In the genomic region with DNA sequence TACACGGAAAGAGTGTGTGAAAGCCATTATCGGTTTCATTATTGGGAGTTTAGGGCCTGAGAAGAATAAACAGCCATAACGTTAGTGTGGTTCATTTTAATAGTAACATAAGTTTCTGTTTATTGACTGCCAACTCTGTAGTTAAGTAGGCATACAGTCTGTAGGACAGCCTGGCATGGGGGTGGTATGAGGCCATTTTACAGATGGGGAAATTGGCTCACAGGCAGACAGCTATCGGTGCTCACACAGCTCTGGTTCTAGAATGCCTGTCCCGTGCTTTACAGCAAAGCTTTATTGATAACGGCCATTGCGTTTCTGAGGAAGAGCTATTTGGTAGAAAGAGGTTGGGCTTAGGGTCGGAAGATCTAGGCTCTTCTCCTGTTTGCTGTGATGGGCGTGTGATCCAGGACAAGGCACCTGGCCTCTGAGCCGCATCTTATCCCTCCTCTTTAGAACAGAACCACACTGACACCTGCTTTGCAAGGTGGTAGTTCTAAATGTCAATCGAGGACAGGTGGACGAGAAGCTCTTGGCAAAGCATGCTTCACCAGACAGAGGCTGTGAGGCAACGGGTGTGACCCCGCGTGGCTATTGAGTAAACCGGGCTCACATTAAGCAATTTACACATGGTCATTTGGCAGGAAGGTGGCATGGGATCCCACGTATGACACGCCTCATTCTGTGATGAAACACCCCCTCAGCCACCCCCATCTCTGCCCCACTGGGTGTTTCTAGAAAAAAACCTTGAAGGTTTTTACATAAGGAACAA, we compare ENCODE assay signal across 12 cellular contexts. TPM values are rescaled to one million over a fixed set of nuclear protein-coding genes. Genes with fewer than 3 reads are reported as not detected.
A peak's percentile ranks its signal among the peaks of the same experiment; 100 is the strongest.
DNase-seq lines count a peak whose midpoint lies in the region; ATAC-seq, FAIRE-seq and TF ChIP-seq lines count a peak whose summit lies in the region.
"Had no signal": no experiment of that assay in that cellular context is flagged by ENCODE, and none has a peak within 500 bp of the region (broad histone marks: within the 10 kb centered on the region; RNA-seq: fewer than 3 reads in every experiment).

No MANE protein-coding gene starts in this region.

- H3K27ac ChIP-seq in ACC112 (ENCODE audit: low read depth, low read length), result peak overlapping the region; percentile 47
- H3K27ac ChIP-seq in esophagus squamous epithelium, result peak overlapping the region; percentile 77 to 91 (median 87)
- H3K27ac ChIP-seq in naive thymus-derived CD4-positive, alpha-beta T cell (ENCODE audit: low read depth, low read length), result no peak overlapping the region

- peak; percentile 41 for DNase-seq in NCI-H2029 treated with DMSO at 0.1 percent for 48 hours (lab: John Stamatoyannopoulos, UW)
- DNase-seq in esophagus squamous epithelium (lab: John Stamatoyannopoulos, UW), result no peak
- no peak for DNase-seq in naive thymus-derived CD4-positive, alpha-beta T cell
- no peak for DNase-seq in activated CD4-positive, alpha-beta memory T cell treated with anti-CD3 and anti-CD28 coated beads for 36 hours
- no peak for DNase-seq in COLO829 (ENCODE audit: low spot score)
- no peak for DNase-seq in GM13976 (ENCODE audit: low spot score)
- no peak for DNase-seq in D721Med (ENCODE audit: insufficient read length, low spot score)
- DNase-seq: amygdala, NCI-H82, T-helper 2 cell had no signal

- FAIRE-seq in D721Med (lab: Jason Lieb, UNC), result no peak

- POLR2A ChIA-PET in naive thymus-derived CD4-positive, alpha-beta T cell (lab: Charles Lee), result no interaction called here
- POLR2A ChIA-PET in activated CD4-positive, alpha-beta memory T cell treated with anti-CD3 and anti-CD28 coated beads for 36 hours (lab: Charles Lee), result no interaction called here

- no peak for TF ChIP-seq POLR2A in esophagus squamous epithelium (IDR thresholded peaks at IDR 0.05)

- H3K36me3 ChIP-seq in ACC112 (ENCODE audit: insufficient read depth, low read length) (peaks cover 63% of the 10 kb centered on the region), esophagus squamous epithelium (peaks cover 43 to 97% (median 61%) of the 10 kb centered on the region in 3 donors)
- peaks cover 9 to 82% (median 43%) of the 10 kb centered on the region in 3 experiments for H3K36me3 ChIP-seq in naive thymus-derived CD4-positive, alpha-beta T cell (ENCODE audit: control insufficient read depth in 2 of 3, insufficient read depth in 3 of 3, low read length in 3 of 3)

- CTCF ChIA-PET in naive thymus-derived CD4-positive, alpha-beta T cell (lab: Charles Lee), result interaction anchor here (0.6 kb wide), 1 partner anchor 15 kb away, joined by 3 read pairs; no protein-coding TSS in a partner anchor
- CTCF ChIA-PET in activated CD4-positive, alpha-beta memory T cell treated with anti-CD3 and anti-CD28 coated beads for 36 hours (lab: Charles Lee), result interaction anchor here (1.0 kb wide), 1 partner anchor 17 kb away, joined by 3 read pairs; no protein-coding TSS in a partner anchor

- no peaks in the 10 kb centered on the region for H3K9me3 ChIP-seq in esophagus squamous epithelium
- H3K9me3 ChIP-seq in naive thymus-derived CD4-positive, alpha-beta T cell (ENCODE audit: control insufficient read depth in 2 of 3, low read length in 3 of 3), result no peaks in the 10 kb centered on the region
- H3K9me3 ChIP-seq: HAP-1 had no signal

- TF ChIP-seq CTCF in esophagus squamous epithelium (IDR thresholded peaks at IDR 0.05) (no peak), GM13976 (IDR thresholded peaks at IDR 0.05; ENCODE audit: borderline replicate concordance, control extremely low read depth, extremely low read depth, insufficient read depth, missing control alignments) (no peak), D721Med (IDR thresholded peaks at IDR 0.05; ENCODE audit: insufficient read depth, missing control alignments) (no peak)

- H3K79me2 ChIP-seq in ACC112 (ENCODE audit: control insufficient read depth, insufficient read depth, low read length, unreplicated experiment), result no peaks in the 10 kb centered on the region

- H3K4me1 Mint-ChIP-seq in naive thymus-derived CD4-positive, alpha-beta T cell, result no peaks in the 10 kb centered on the region
- H3K4me1 Mint-ChIP-seq in activated CD4-positive, alpha-beta memory T cell treated with anti-CD3 and anti-CD28 coated beads for 36 hours (ENCODE audit: low read depth), result no peaks in the 10 kb centered on the region

- H3K27me3 ChIP-seq in ACC112 (ENCODE audit: insufficient read depth, low read length) (no peaks in the 10 kb centered on the region), esophagus squamous epithelium (no peaks in the 10 kb centered on the region)
- no peaks in the 10 kb centered on the region for H3K27me3 ChIP-seq in naive thymus-derived CD4-positive, alpha-beta T cell (ENCODE audit: control insufficient read depth in 2 of 2, insufficient read depth in 2 of 2, low read length in 2 of 2)

- peaks cover 23% of the 10 kb centered on the region for H3K4me1 ChIP-seq in ACC112 (ENCODE audit: control insufficient read depth, insufficient read depth, low read length, unreplicated experiment)
- peaks cover 3 to 89% (median 54%) of the 10 kb centered on the region in 3 donors for H3K4me1 ChIP-seq in esophagus squamous epithelium
- H3K4me1 ChIP-seq in naive thymus-derived CD4-positive, alpha-beta T cell (ENCODE audit: control insufficient read depth in 2 of 2, insufficient read depth in 2 of 2, low read length in 2 of 2), result no peaks in the 10 kb centered on the region
- H3K4me1 ChIP-seq: HAP-1 had no signal

- H3K4me3 ChIP-seq in ACC112 (ENCODE audit: low read depth, low read length) (no peak overlapping the region), esophagus squamous epithelium (no peak overlapping the region)
- no peak overlapping the region for H3K4me3 ChIP-seq in naive thymus-derived CD4-positive, alpha-beta T cell (ENCODE audit: low read length)
- H3K4me3 ChIP-seq: HAP-1 had no signal

- intact Hi-C loops in esophagus squamous epithelium (cut with DNase I), result loop anchor here (10.0 kb wide), 1 partner anchor 1054 kb away; no protein-coding TSS in a partner anchor
- intact Hi-C loops in naive thymus-derived CD4-positive, alpha-beta T cell (cut with micrococcal nuclease), result no loop called here
- intact Hi-C loops in activated CD4-positive, alpha-beta memory T cell treated with anti-CD3 and anti-CD28 coated beads for 36 hours (cut with micrococcal nuclease), result no loop called here

- ATAC-seq in naive thymus-derived CD4-positive, alpha-beta T cell, result peak; percentile 69

- H3K36me3 Mint-ChIP-seq in naive thymus-derived CD4-positive, alpha-beta T cell, result peaks cover 11 to 83% (median 63%) of the 10 kb centered on the region in 5 donors
- H3K36me3 Mint-ChIP-seq in activated CD4-positive, alpha-beta memory T cell treated with anti-CD3 and anti-CD28 coated beads for 36 hours, result peaks cover 80% of the 10 kb centered on the region

- H3K4me3 Mint-ChIP-seq in naive thymus-derived CD4-positive, alpha-beta T cell, result no peak overlapping the region
- no peak overlapping the region for H3K4me3 Mint-ChIP-seq in activated CD4-positive, alpha-beta memory T cell treated with anti-CD3 and anti-CD28 coated beads for 36 hours

- no peak overlapping the region for H2AFZ ChIP-seq in ACC112 (ENCODE audit: low read length, unreplicated experiment)

- H3K27ac Mint-ChIP-seq in naive thymus-derived CD4-positive, alpha-beta T cell, result peak overlapping the region in 1 of 9 donors; percentile 18
- no peak overlapping the region for H3K27ac Mint-ChIP-seq in activated CD4-positive, alpha-beta memory T cell treated with anti-CD3 and anti-CD28 coated beads for 36 hours

- 58 to 59% methylated on average over 17 to 18 of the region's 18 CpGs for WGBS in esophagus squamous epithelium, 2 donors

- peaks cover 0 to 4% (median 0%) of the 10 kb centered on the region in 11 donors for H3K9me3 Mint-ChIP-seq in naive thymus-derived CD4-positive, alpha-beta T cell
- H3K9me3 Mint-ChIP-seq in activated CD4-positive, alpha-beta memory T cell treated with anti-CD3 and anti-CD28 coated beads for 36 hours, result no peaks in the 10 kb centered on the region

- in situ Hi-C loops in GM13976 (cut with MboI; ENCODE audit: low sequenced_read_pairs, unreplicated experiment), result no loop called here

- H3K27me3 Mint-ChIP-seq in naive thymus-derived CD4-positive, alpha-beta T cell, result no peaks in the 10 kb centered on the region
- H3K27me3 Mint-ChIP-seq in activated CD4-positive, alpha-beta memory T cell treated with anti-CD3 and anti-CD28 coated beads for 36 hours, result no peaks in the 10 kb centered on the region

RNA-seq across cellular contexts. Expression of gene ETS2, which starts 14.9 kb away (rescaled TPM):
- total RNA-seq in esophagus squamous epithelium, result 100 to 1,000 TPM in 1 of 4 donors, 10 to 100 TPM in 3; 67.5 to 118 (median 78.8) TPM
- 10 to 100 TPM; 15.6 to 61.1 (median 20.9) TPM for total RNA-seq in naive thymus-derived CD4-positive, alpha-beta T cell
- 1 to 10 TPM; 3.4 to 9.7 TPM for polyA plus RNA-seq in naive thymus-derived CD4-positive, alpha-beta T cell
- 10 to 100 TPM; 22.1 to 25.0 TPM for total RNA-seq in activated CD4-positive, alpha-beta memory T cell treated with anti-CD3 and anti-CD28 coated beads for 36 hours
